Comparison of ENCODE assay signal across 10 cellular contexts in genomic region chr7:131625817-131626372, GRCh38.
DNase-seq lines count a peak whose midpoint lies in the region; ATAC-seq, FAIRE-seq and TF ChIP-seq lines count a peak whose summit lies in the region.
"Had no signal": no experiment of that assay in that cellular context is flagged by ENCODE, and none has a peak within 500 bp of the region (broad histone marks: within the 10 kb centered on the region; RNA-seq: fewer than 3 reads in every experiment).

No MANE protein-coding gene starts in this region.

- H3K9me3 ChIP-seq in HUES64 (ENCODE audit: insufficient read depth, low read depth, low read length) = no peaks in the 10 kb centered on the region
- H3K9me3 ChIP-seq in kidney (ENCODE audit: control insufficient read depth in 1 of 2, low read length in 2 of 2) = no peaks in the 10 kb centered on the region

- intact Hi-C loops in kidney (cut with DNase I) = no loop called here
- intact Hi-C loops in left colon (cut with DNase I, micrococcal nuclease) = no loop called here

- H3K9ac ChIP-seq in HUES64 (ENCODE audit: low read depth, low read length) (0 out of 2 replicates have a peak overlapping the region, but pooled peaks have one; percentile 11), kidney (ENCODE audit: low read length in 2 of 2) (no peak overlapping the region)

- H3K36me3 ChIP-seq in HUES64 (ENCODE audit: insufficient read depth, low read length) (no peaks in the 10 kb centered on the region), bronchial epithelial cell (ENCODE audit: control insufficient read depth, insufficient read depth, low read length) (no peaks in the 10 kb centered on the region), kidney (ENCODE audit: control insufficient read depth in 1 of 2, insufficient read depth in 2 of 2, low read length in 2 of 2) (no peaks in the 10 kb centered on the region)

- H3K27ac ChIP-seq in HUES64 (ENCODE audit: low read depth, low read length) (peak overlapping the region; percentile 87), kidney (ENCODE audit: low read depth in 2 of 2, low read length in 2 of 2) (peak overlapping the region; percentile 33 to 48)

- DNase-seq in bronchial epithelial cell (ENCODE audit: low read depth) (peak; percentile 69), kidney (peak; percentile 86), urothelium cell line (ENCODE audit: low spot score) (peak; percentile 76), left colon (no peak)
- DNase-seq: activated CD4-positive, alpha-beta T cell treated with anti-CD3 and anti-CD28 coated beads, Interleukin-2, amount 10 ng/mL, durations not matched to agents 24 days and 14 days; cerebellar nuclear complex; NCI-H510A treated with DMSO at 0.1 percent for 48 hours had no signal

- ATAC-seq in GM18517 (IDR thresholded peaks at IDR 0.05; ENCODE audit: unreplicated experiment) = no peak
- no peak for ATAC-seq in left colon
- no peak for ATAC-seq in HG02678 (IDR thresholded peaks at IDR 0.05; ENCODE audit: unreplicated experiment)

- H3K4me1 ChIP-seq in HUES64 (ENCODE audit: insufficient read depth, low read length) (peaks cover 38% of the 10 kb centered on the region), kidney (ENCODE audit: control insufficient read depth in 1 of 2, insufficient read depth in 1 of 2, low read depth in 1 of 2, low read length in 2 of 2) (peaks cover 0 to 10% of the 10 kb centered on the region in 2 donors)

- TF ChIP-seq CTCF in bronchial epithelial cell (IDR thresholded peaks at IDR 0.05; ENCODE audit: insufficient read depth, low read length, severe bottlenecking) = no peak
- no peak for TF ChIP-seq CTCF in kidney (IDR thresholded peaks at IDR 0.05; ENCODE audit: borderline replicate concordance, extremely low read depth, insufficient read depth)

- H3K4me3 ChIP-seq in HUES64 (ENCODE audit: low read length) = no peak overlapping the region; the same call in 1 of the 2 replicates
- H3K4me3 ChIP-seq in bronchial epithelial cell (ENCODE audit: low read depth, low read length) = no peak overlapping the region
- no peak overlapping the region for H3K4me3 ChIP-seq in kidney (ENCODE audit: low read length in 2 of 2)

- FAIRE-seq in bronchial epithelial cell (lab: Jason Lieb, UNC) (no peak), kidney (lab: Jason Lieb, UNC) (no peak), urothelium cell line (lab: Jason Lieb, UNC) (no peak)

- 21% methylated on average over 12 of the region's 12 CpGs for WGBS in HUES64

- no peaks in the 10 kb centered on the region for H3K27me3 ChIP-seq in HUES64 (ENCODE audit: insufficient read depth, low read length)
- no peaks in the 10 kb centered on the region for H3K27me3 ChIP-seq in bronchial epithelial cell (ENCODE audit: control insufficient read depth, insufficient read depth, low read length)

Comparison
In these comparisons a context has a peak if more than half of its experiments do, and no peak if none do; other contexts are left out.
1. DNase-seq: peak in bronchial epithelial cell (single experiment), kidney (single experiment) and urothelium cell line (single experiment); none in left colon (0 of 2).